In the genomic region with DNA sequence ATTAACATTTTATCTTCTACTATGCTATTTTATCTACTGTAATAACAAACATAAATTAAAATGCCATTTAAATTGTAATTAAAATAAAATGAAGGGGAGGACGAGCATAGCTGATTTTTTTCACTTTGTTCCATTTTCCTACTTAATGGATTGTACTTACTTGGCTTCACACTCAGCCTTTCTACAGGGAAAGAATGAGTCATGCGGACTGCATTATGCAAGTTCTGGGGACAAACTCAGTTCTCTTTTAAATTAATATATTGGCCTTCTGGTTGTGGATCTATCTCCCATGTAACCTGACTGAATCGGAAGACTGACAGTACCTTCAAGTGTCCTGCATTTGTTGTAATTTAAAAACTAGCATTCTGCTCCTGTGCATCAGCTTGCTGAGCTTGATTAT, we compare ENCODE assay signal across 21 cellular contexts. TPM values are rescaled to one million over a fixed set of nuclear protein-coding genes. Genes with fewer than 3 reads are reported as not detected.
DNase-seq lines count a peak whose midpoint lies in the region; ATAC-seq, FAIRE-seq and TF ChIP-seq lines count a peak whose summit lies in the region.
"Had no signal": no experiment of that assay in that cellular context is flagged by ENCODE, and none has a peak within 500 bp of the region (broad histone marks: within the 10 kb centered on the region; RNA-seq: fewer than 3 reads in every experiment).

No MANE protein-coding gene starts in this region.

- no peak for TF ChIP-seq POLR2A in uterus (IDR thresholded peaks at IDR 0.05)

- H3K4me3 ChIP-seq in mammary epithelial cell (replicated peaks in 1 of 3; ENCODE audit: insufficient read depth in 1 of 3, low read depth in 2 of 3, low read length in 3 of 3) = no peak overlapping the region
- H3K4me3 ChIP-seq in astrocyte of the spinal cord (ENCODE audit: low read depth, low read length) = no peak overlapping the region
- H3K4me3 ChIP-seq in iPS-20b (ENCODE audit: low read length) = no peak overlapping the region
- H3K4me3 ChIP-seq in kidney (ENCODE audit: low read length in 2 of 2) = no peak overlapping the region
- no peak overlapping the region for H3K4me3 ChIP-seq in uterus
- H3K4me3 ChIP-seq: heart right ventricle, PC-9 had no signal

- no peaks in the 10 kb centered on the region for H3K36me3 ChIP-seq in mammary epithelial cell (ENCODE audit: insufficient read depth, low read length)
- no peaks in the 10 kb centered on the region for H3K36me3 ChIP-seq in iPS-20b (ENCODE audit: insufficient read depth, low read depth, low read length)
- H3K36me3 ChIP-seq in kidney (ENCODE audit: control insufficient read depth in 1 of 2, insufficient read depth in 2 of 2, low read length in 2 of 2) = no peaks in the 10 kb centered on the region
- H3K36me3 ChIP-seq in uterus = no peaks in the 10 kb centered on the region
- H3K36me3 ChIP-seq: heart right ventricle had no signal

- dilution Hi-C loops in mammary epithelial cell (cut with HindIII; ENCODE audit: low sequenced_read_pairs) = no loop called here

- no peak for FAIRE-seq in kidney (lab: Jason Lieb, UNC)

- no peaks in the 10 kb centered on the region for H3K4me1 Mint-ChIP-seq in MCF 10A (ENCODE audit: insufficient read depth, unreplicated experiment)
- H3K4me1 Mint-ChIP-seq: stimulated activated naive CD8-positive, alpha-beta T cell treated with anti-CD3 and anti-CD28 coated beads, Interleukin-15, amount 100 ng/mL, for 72 hours had no signal

- no peak overlapping the region for H2AFZ ChIP-seq in mammary epithelial cell (ENCODE audit: low read depth, low read length)
- H2AFZ ChIP-seq: PC-9 had no signal

- ATAC-seq in HG03439 (IDR thresholded peaks at IDR 0.05; ENCODE audit: unreplicated experiment) = no peak
- ATAC-seq: stimulated activated naive CD8-positive, alpha-beta T cell treated with anti-CD3 and anti-CD28 coated beads, Interleukin-15, amount 100 ng/mL, for 72 hours had no signal

- H3K36me3 Mint-ChIP-seq in MCF 10A (ENCODE audit: insufficient read depth, unreplicated experiment) = no peaks in the 10 kb centered on the region

- DNase-seq in MCF 10A (ENCODE audit: unreplicated experiment) (peak; percentile 73), mammary epithelial cell (no peak), astrocyte of the spinal cord (ENCODE audit: low read depth, low spot score) (peak; percentile 82), kidney (no peak), activated gamma-delta T cell (lab: John Stamatoyannopoulos, UW) (no peak), uterus (no peak)
- DNase-seq: ACHN; activated CD4-positive, CD25-positive, alpha-beta regulatory T cell treated with anti-CD3 and anti-CD28 coated beads, Interleukin-2, amount 50 U/mL, for 72 hours; activated naive CD4-positive, alpha-beta T cell treated with anti-CD3 and anti-CD28 coated beads, Interleukin-2, amount 50 U/mL, for 16 hours; GF-D8; heart right ventricle; HFFc6; NCI-H1694 treated with DMSO at 0.1 percent for 48 hours; NCI-H446 treated with DMSO at 0.1 percent for 48 hours; PC-9; stimulated activated naive CD8-positive, alpha-beta T cell treated with anti-CD3 and anti-CD28 coated beads, Interleukin-15, amount 100 ng/mL, for 72 hours had no signal

- H3K27me3 Mint-ChIP-seq in MCF 10A (ENCODE audit: insufficient read depth, unreplicated experiment) = peaks cover 40% of the 10 kb centered on the region
- H3K27me3 Mint-ChIP-seq: progenitor cell of endocrine pancreas had no signal

- H3K79me2 ChIP-seq in mammary epithelial cell (ENCODE audit: insufficient read depth, low read length) = no peaks in the 10 kb centered on the region

- H3K27me3 ChIP-seq in mammary epithelial cell (ENCODE audit: insufficient read depth, low read length) (no peaks in the 10 kb centered on the region), iPS-20b (ENCODE audit: insufficient read depth, low read length) (no peaks in the 10 kb centered on the region), uterus (no peaks in the 10 kb centered on the region)
- H3K27me3 ChIP-seq: heart right ventricle had no signal

- no peak overlapping the region for H3K4me2 ChIP-seq in mammary epithelial cell (ENCODE audit: insufficient read depth, low read depth, low read length)
- H3K4me2 ChIP-seq: KMS-11, PC-9 had no signal

- CTCF ChIA-PET in MCF 10A (lab: Yijun Ruan, JAX) (no interaction called here), mammary epithelial cell (lab: Charles Lee; ENCODE audit: low non-redundant PET) (no interaction called here)

- BruUV-seq in MCF 10A (replicated peaks; lab: Mats Ljungman, UMichigan) = no TSS peak
- no TSS peak for BruUV-seq in mammary epithelial cell (replicated peaks; lab: Mats Ljungman, UMichigan)

- H3K27ac ChIP-seq in mammary epithelial cell (ENCODE audit: insufficient read depth, low read depth, low read length) = no peak overlapping the region
- no peak overlapping the region for H3K27ac ChIP-seq in iPS-20b (ENCODE audit: low read length)
- no peak overlapping the region for H3K27ac ChIP-seq in kidney (ENCODE audit: low read depth in 2 of 2, low read length in 2 of 2)
- H3K27ac ChIP-seq in uterus = no peak overlapping the region
- H3K27ac ChIP-seq: heart right ventricle, KMS-11, PC-9 had no signal

- H3K9me3 ChIP-seq in mammary epithelial cell (replicated peaks; ENCODE audit: insufficient read depth, low read length) (no peaks in the 10 kb centered on the region), iPS-20b (ENCODE audit: insufficient read depth, low read depth, low read length) (no peaks in the 10 kb centered on the region), kidney (ENCODE audit: control insufficient read depth in 1 of 2, low read length in 2 of 2) (no peaks in the 10 kb centered on the region), uterus (no peaks in the 10 kb centered on the region)

- H3K4me1 ChIP-seq in mammary epithelial cell (ENCODE audit: insufficient read depth, low read length) = no peaks in the 10 kb centered on the region
- peaks cover 20% of the 10 kb centered on the region for H3K4me1 ChIP-seq in iPS-20b (ENCODE audit: insufficient read depth, low read length)
- no peaks in the 10 kb centered on the region for H3K4me1 ChIP-seq in kidney (ENCODE audit: control insufficient read depth in 1 of 2, insufficient read depth in 1 of 2, low read depth in 1 of 2, low read length in 2 of 2)
- H3K4me1 ChIP-seq in uterus = no peaks in the 10 kb centered on the region

- H3K9ac ChIP-seq in mammary epithelial cell (ENCODE audit: insufficient read depth, low read length) = no peak overlapping the region
- H3K9ac ChIP-seq in iPS-20b (ENCODE audit: low read depth, low read length) = 0 out of 2 replicates have a peak overlapping the region, but pooled peaks have one; percentile 3
- no peak overlapping the region for H3K9ac ChIP-seq in kidney (ENCODE audit: low read length in 2 of 2)
- H3K9ac ChIP-seq: KMS-11 had no signal

- POLR2A ChIA-PET in MCF 10A (lab: Yijun Ruan, JAX) = interaction anchor here (1.6 kb wide), 1 partner anchor 186 kb away, joined by 3 read pairs; a partner anchor contains a TSS

- no peak overlapping the region for H3K4me3 Mint-ChIP-seq in MCF 10A (ENCODE audit: unreplicated experiment)
- H3K4me3 Mint-ChIP-seq: HFFc6; stimulated activated naive CD8-positive, alpha-beta T cell treated with anti-CD3 and anti-CD28 coated beads, Interleukin-15, amount 100 ng/mL, for 72 hours had no signal

- no peak for TF ChIP-seq CTCF in MCF 10A (IDR thresholded peaks at IDR 0.05; ENCODE audit: unreplicated experiment)
- TF ChIP-seq CTCF in mammary epithelial cell (conservative IDR thresholded peaks at IDR 0.05 in 1 of 2, IDR thresholded peaks at IDR 0.05 in 1 of 2; ENCODE audit: extremely low read depth in 1 of 2, insufficient read depth in 1 of 2, low read depth in 1 of 2, low read length in 2 of 2) = no peak
- no peak for TF ChIP-seq CTCF in astrocyte of the spinal cord (IDR thresholded peaks at IDR 0.05; ENCODE audit: low read depth, low read length)
- no peak for TF ChIP-seq CTCF in kidney (IDR thresholded peaks at IDR 0.05; ENCODE audit: borderline replicate concordance, extremely low read depth, insufficient read depth)
- no peak for TF ChIP-seq CTCF in uterus (IDR thresholded peaks at IDR 0.05)

- H3K9me3 Mint-ChIP-seq in MCF 10A (ENCODE audit: unreplicated experiment) = no peaks in the 10 kb centered on the region
- H3K9me3 Mint-ChIP-seq: stimulated activated naive CD8-positive, alpha-beta T cell treated with anti-CD3 and anti-CD28 coated beads, Interleukin-15, amount 100 ng/mL, for 72 hours had no signal

- H3K27ac Mint-ChIP-seq in MCF 10A (ENCODE audit: low read depth, unreplicated experiment) = no peak overlapping the region
- H3K27ac Mint-ChIP-seq: HFFc6; progenitor cell of endocrine pancreas; stimulated activated naive CD8-positive, alpha-beta T cell treated with anti-CD3 and anti-CD28 coated beads, Interleukin-15, amount 100 ng/mL, for 72 hours had no signal

- H4K20me1 ChIP-seq in mammary epithelial cell (ENCODE audit: insufficient read depth, low read length) = no peaks in the 10 kb centered on the region

- 49% methylated on average over 3 of the region's 3 CpGs for WGBS in mammary epithelial cell (ENCODE audit: low coverage, missing lambda C conversion rate)

- intact Hi-C loops in MCF 10A (cut with micrococcal nuclease) (no loop called here), mammary epithelial cell (cut with micrococcal nuclease) (no loop called here), kidney (cut with DNase I) (no loop called here), uterus (cut with DNase I; ENCODE audit: low total_unique reads) (no loop called here)

- in situ Hi-C loops in mammary epithelial cell (cut with MboI; ENCODE audit: low sequenced_read_pairs in 2 of 2) = no loop called here
- in situ Hi-C loops in astrocyte of the spinal cord (cut with HindIII; ENCODE audit: low sequenced_read_pairs) = no loop called here

RNA-seq across cellular contexts. Expression of a gene that starts 12.3 kb away (rescaled TPM):
- total RNA-seq in MCF 10A (2022) (not detected in 2 replicates), mammary epithelial cell (not detected), kidney (not detected), uterus (not detected)
- polyA plus RNA-seq in mammary epithelial cell (not detected), kidney (ENCODE audit: insufficient read depth, low read depth, low replicate concordance) (not detected)
- polyA minus RNA-seq in mammary epithelial cell = not detected
- total RNA-seq: heart right ventricle; HFFc6; PC-9; progenitor cell of endocrine pancreas; T-helper 1 cell treated with Interleukin-12 subunit alpha and Interleukin-12 subunit beta and Interleukin-4 antibody, amounts not matched to agents 30 ng/mL and 1 ng/mL, for 36 hours had no signal
- polyA plus RNA-seq: heart right ventricle had no signal

RNA-seq across cellular contexts. Expression of a gene that starts 18.5 kb away (rescaled TPM):
- total RNA-seq in MCF 10A (2022) (not detected in 2 replicates), mammary epithelial cell (not detected), kidney (not detected), uterus (not detected)
- polyA plus RNA-seq in mammary epithelial cell (not detected), kidney (ENCODE audit: insufficient read depth, low read depth, low replicate concordance) (not detected)
- polyA minus RNA-seq in mammary epithelial cell = not detected
- total RNA-seq: heart right ventricle; HFFc6; PC-9; progenitor cell of endocrine pancreas; T-helper 1 cell treated with Interleukin-12 subunit alpha and Interleukin-12 subunit beta and Interleukin-4 antibody, amounts not matched to agents 30 ng/mL and 1 ng/mL, for 36 hours had no signal
- polyA plus RNA-seq: heart right ventricle had no signal

RNA-seq across cellular contexts. Expression of a gene that starts 45.3 kb away (rescaled TPM):
- total RNA-seq in MCF 10A (2022) (not detected in 2 replicates), mammary epithelial cell (not detected), kidney (not detected), uterus (not detected)
- polyA plus RNA-seq in mammary epithelial cell (not detected), kidney (ENCODE audit: insufficient read depth, low read depth, low replicate concordance) (not detected)
- polyA minus RNA-seq in mammary epithelial cell = not detected
- total RNA-seq: heart right ventricle; HFFc6; PC-9; progenitor cell of endocrine pancreas; T-helper 1 cell treated with Interleukin-12 subunit alpha and Interleukin-12 subunit beta and Interleukin-4 antibody, amounts not matched to agents 30 ng/mL and 1 ng/mL, for 36 hours had no signal
- polyA plus RNA-seq: heart right ventricle had no signal

Comparison
In these comparisons a context has a peak if more than half of its experiments do, and no peak if none do; other contexts are left out.
1. DNase-seq: peak in MCF 10A (single experiment) and astrocyte of the spinal cord (single experiment); none in mammary epithelial cell (single experiment), kidney (single experiment), activated gamma-delta T cell (single experiment) and uterus (0 of 2).